6 cellular contexts compared by ENCODE assay signal in genomic region chr1:148929253-148929652, GRCh38.
DNase-seq lines count a peak whose midpoint lies in the region; TF ChIP-seq lines count a peak whose summit lies in the region.
"Not testable (repeated sequence)": the region's sequence is repeated elsewhere in the genome, so short reads cannot be mapped to it uniquely, and the experiment has no call there.

No MANE protein-coding gene starts in this region.

- CTCF ChIA-PET in OCI-LY7 (lab: Charles Lee; ENCODE audit: unreplicated experiment), result not testable (repeated sequence)

- not testable (repeated sequence) for TF ChIP-seq CTCF in MM.1S (IDR thresholded peaks at IDR 0.05; ENCODE audit: low read length); OCI-LY7 (conservative IDR thresholded peaks at IDR 0.05; ENCODE audit: low read length); osteoblast (IDR thresholded peaks at IDR 0.05; ENCODE audit: extremely low read depth, low read depth, low read length)

- not testable (repeated sequence) for H3K27ac ChIP-seq in MM.1S (ENCODE audit: low read length); OCI-LY7 (ENCODE audit: low read depth, low read length, poor library complexity, severe bottlenecking); osteoblast (ENCODE audit: low read depth, low read length)

- not testable (repeated sequence) for H3K9me3 ChIP-seq in MM.1S (replicated peaks; ENCODE audit: insufficient read depth, low read length); OCI-LY7 (ENCODE audit: low read length); osteoblast (ENCODE audit: low read depth, low read length)

- not testable (repeated sequence) for BruUV-seq in OCI-LY7 (replicated peaks; lab: Mats Ljungman, UMichigan)

- H3K36me3 ChIP-seq in MM.1S (replicated peaks; ENCODE audit: insufficient read depth, low read length); OCI-LY7 (ENCODE audit: insufficient read depth, low read length); osteoblast (ENCODE audit: insufficient read depth, low read length): not testable (repeated sequence)

- not testable (repeated sequence) for H3K4me1 ChIP-seq in MM.1S (ENCODE audit: low read length); OCI-LY7 (ENCODE audit: insufficient read depth, low read length, poor library complexity, severe bottlenecking); osteoblast (ENCODE audit: insufficient read depth, low read length)

- not testable (repeated sequence) for H3K27me3 ChIP-seq in MM.1S (replicated peaks; ENCODE audit: insufficient read depth, low read length); osteoblast (ENCODE audit: insufficient read depth, low read length)

- not testable (repeated sequence) for H3K9ac ChIP-seq in MM.1S (ENCODE audit: low read length)

- not testable (repeated sequence) for H4K20me1 ChIP-seq in MM.1S (ENCODE audit: insufficient read depth, low read length); OCI-LY7 (ENCODE audit: insufficient read depth, low read length); osteoblast (ENCODE audit: insufficient read depth, low read length)

- intact Hi-C loops in OCI-LY7 (cut with micrococcal nuclease; ENCODE audit: unreplicated experiment), result not testable (repeated sequence)

- not testable (repeated sequence) for H3K4me2 ChIP-seq in MM.1S (ENCODE audit: low read depth, low read length); osteoblast (ENCODE audit: insufficient read depth, low read length)
- H3K4me2 ChIP-seq in OCI-LY7 (ENCODE audit: low read length), result peak overlapping the region; percentile 41; the same call in 1 of the 2 replicates

- H3K79me2 ChIP-seq in MM.1S (ENCODE audit: low read length); OCI-LY7 (ENCODE audit: insufficient read depth, low read depth, low read length); osteoblast (ENCODE audit: insufficient read depth, low read length): not testable (repeated sequence)

- H3K4me3 ChIP-seq in MM.1S (ENCODE audit: low read length); OCI-LY7 (ENCODE audit: low read depth, low read length, poor library complexity, severe bottlenecking); osteoblast (ENCODE audit: insufficient read depth, low read length): not testable (repeated sequence)

- DNase-seq in CD1c-positive myeloid dendritic cell (ENCODE audit: extremely low spot score) (peak; percentile 15), MM.1S (peak; percentile 5), OCI-LY7 (ENCODE audit: low spot score) (peak; percentile 23), dermis blood vessel endothelial cell (peak; percentile 0), medulla oblongata (ENCODE audit: extremely low spot score) (peak; percentile 1), osteoblast (ENCODE audit: insufficient read length, low spot score, missing footprints) (peak; percentile 32)

- POLR2A ChIA-PET in OCI-LY7 (lab: Charles Lee), result not testable (repeated sequence)

- not testable (repeated sequence) for H3F3A ChIP-seq in MM.1S (ENCODE audit: insufficient read depth, low read length)

- H3K9me2 ChIP-seq in MM.1S (replicated peaks; ENCODE audit: insufficient read depth, low read length); OCI-LY7 (ENCODE audit: insufficient read depth, low read length): not testable (repeated sequence)

- H2AFZ ChIP-seq in MM.1S (ENCODE audit: low read length); osteoblast (ENCODE audit: low read length): not testable (repeated sequence)
- 0 out of 2 replicates have a peak overlapping the region, but pooled peaks have one; percentile 30 for H2AFZ ChIP-seq in OCI-LY7 (ENCODE audit: low read length)
